Comparison of ENCODE assay signal across 9 cellular contexts in genomic region chr1:65793359-65793732, GRCh38. TPM values are rescaled to one million over a fixed set of nuclear protein-coding genes. Genes with fewer than 3 reads are reported as not detected.
DNase-seq lines count a peak whose midpoint lies in the region; ATAC-seq lines count a peak whose summit lies in the region.
"Had no signal": no experiment of that assay in that cellular context is flagged by ENCODE, and none has a peak within 500 bp of the region (broad histone marks: within the 10 kb centered on the region; RNA-seq: fewer than 3 reads in every experiment).

No MANE protein-coding gene starts in this region.

- H3K27me3 ChIP-seq in right cardiac atrium (ENCODE audit: control insufficient read depth, insufficient read depth) (no peaks in the 10 kb centered on the region), Karpas-422 (ENCODE audit: low read length) (no peaks in the 10 kb centered on the region)

- no peaks in the 10 kb centered on the region for H3K36me3 ChIP-seq in Karpas-422 (ENCODE audit: insufficient read depth, low read length)
- H3K36me3 ChIP-seq: pancreas had no signal

- no peaks in the 10 kb centered on the region for H3K9me2 ChIP-seq in Karpas-422 (replicated peaks; ENCODE audit: insufficient read depth, low read length)

- no peaks in the 10 kb centered on the region for H3K4me1 ChIP-seq in right cardiac atrium (ENCODE audit: control insufficient read depth, insufficient read depth, low read length)
- no peaks in the 10 kb centered on the region for H3K4me1 ChIP-seq in Karpas-422 (ENCODE audit: low read length)
- H3K4me1 ChIP-seq: pancreas had no signal

- no peak overlapping the region for H3K9ac ChIP-seq in Karpas-422 (ENCODE audit: low read length)

- WGBS in right cardiac atrium = 3% methylated on average over 20 of the region's 20 CpGs

- no peak overlapping the region for H3K4me3 ChIP-seq in right cardiac atrium (ENCODE audit: low read length)
- peak overlapping the region; percentile 54 for H3K4me3 ChIP-seq in skeletal muscle cell (ENCODE audit: low read depth, low read length)
- H3K4me3 ChIP-seq in Karpas-422 (ENCODE audit: low read length) = no peak overlapping the region

- ATAC-seq in right cardiac atrium = no peak

- no peak overlapping the region for H3K27ac ChIP-seq in right cardiac atrium (ENCODE audit: low read length)
- H3K27ac ChIP-seq in Karpas-422 (ENCODE audit: low read length) = no peak overlapping the region
- H3K27ac ChIP-seq: pancreas had no signal

- H3K9me3 ChIP-seq in right cardiac atrium (ENCODE audit: control insufficient read depth, low read length) (peaks cover 4% of the 10 kb centered on the region), Karpas-422 (ENCODE audit: low read length) (no peaks in the 10 kb centered on the region)
- H3K9me3 ChIP-seq: pancreas had no signal

- H3K4me2 ChIP-seq in Karpas-422 (ENCODE audit: low read depth, low read length, poor library complexity, severe bottlenecking) = no peak overlapping the region

- H4K20me1 ChIP-seq in Karpas-422 (ENCODE audit: insufficient read depth, low read depth, low read length) = no peaks in the 10 kb centered on the region

- DNase-seq in NCI-H2081 (lab: John Stamatoyannopoulos, UW) = peak; percentile 14 to 39
- DNase-seq in NCI-H2081 treated with DMSO at 0.1 percent for 48 hours (lab: John Stamatoyannopoulos, UW) = no peak
- DNase-seq in SK-N-DZ (ENCODE audit: low spot score) = peak; percentile 27
- peak; percentile 7 to 48 (median 36) for DNase-seq in right cardiac atrium
- DNase-seq in skeletal muscle cell (ENCODE audit: low read depth) = no peak
- DNase-seq in NCI-H2171 treated with DMSO at 0.1 percent for 48 hours (lab: John Stamatoyannopoulos, UW) = no peak
- DNase-seq in Karpas-422 = no peak
- no peak for DNase-seq in COLO829 (ENCODE audit: low spot score)

- no peak overlapping the region for H2AFZ ChIP-seq in Karpas-422 (ENCODE audit: low read length)

- intact Hi-C loops in right cardiac atrium (cut with DNase I) = no loop called here

- H3K79me2 ChIP-seq in Karpas-422 (ENCODE audit: low read length) = no peaks in the 10 kb centered on the region

RNA-seq across cellular contexts. Expression of gene PDE4B, which starts 0.7 kb away (rescaled TPM):
- polyA plus RNA-seq in SK-N-DZ (2014; cell fraction: cytosol; rRNA removed) = 0.95 and 1.8 TPM in 2 replicates
- 1.2 and 3.3 TPM in 2 replicates for polyA plus RNA-seq in SK-N-DZ (2014; cell fraction: nucleus; rRNA removed)
- 10 to 100 TPM; 15.2 to 37.5 (median 27.3) TPM for total RNA-seq in right cardiac atrium
- polyA plus RNA-seq in right cardiac atrium = 8.2 TPM
- total RNA-seq in Karpas-422 (2014; rRNA removed; shearing (Covaris generic); ENCODE audit: low replicate concordance) = 5.5 and 7.2 TPM in 2 replicates

Comparison
In these comparisons a context has a peak if more than half of its experiments do, and no peak if none do; other contexts are left out.
1. DNase-seq: peak in NCI-H2081 (2 of 2), SK-N-DZ (single experiment) and right cardiac atrium (3 of 3); none in NCI-H2081 treated with DMSO at 0.1 percent for 48 hours (single experiment), skeletal muscle cell (single experiment), NCI-H2171 treated with DMSO at 0.1 percent for 48 hours (single experiment), Karpas-422 (single experiment) and COLO829 (single experiment).